8 cellular contexts compared by ENCODE assay signal in the genomic region with DNA sequence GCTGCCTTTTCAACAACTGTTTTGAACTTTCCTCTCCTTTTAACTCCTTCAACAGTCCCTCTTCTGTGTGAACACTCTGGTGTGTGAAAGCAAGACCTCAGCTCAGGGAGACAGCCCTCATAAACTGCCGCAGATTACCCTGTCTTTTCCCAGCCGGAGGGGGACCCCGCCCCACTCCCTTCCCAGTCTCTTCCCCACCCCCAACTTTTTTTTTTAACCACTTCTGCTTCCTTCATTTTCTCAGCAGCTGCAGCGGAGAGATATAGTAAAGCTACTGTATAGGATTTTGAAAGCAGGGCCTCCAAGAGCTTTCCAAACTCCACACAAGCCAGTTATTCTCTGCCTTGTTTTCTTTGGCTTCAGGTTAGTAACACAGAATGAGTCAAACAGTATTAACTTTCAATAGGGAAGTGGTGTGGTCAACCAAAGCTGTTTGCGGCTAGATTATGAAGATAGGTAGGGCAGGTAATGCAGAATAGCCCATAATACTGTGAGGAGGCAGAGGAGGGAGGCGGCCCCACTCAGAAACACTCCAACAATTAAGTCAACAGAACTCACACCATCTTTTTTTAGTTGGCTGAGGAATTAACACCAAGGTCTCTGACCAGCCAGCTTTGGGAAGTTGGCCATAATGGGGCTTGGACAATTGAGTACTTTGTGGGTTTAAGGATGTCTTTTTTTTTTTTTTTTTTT.
DNase-seq lines count a peak whose midpoint lies in the region; ATAC-seq lines count a peak whose summit lies in the region.

No MANE protein-coding gene starts in this region.

- H3K4me3 Mint-ChIP-seq in CD4-positive, CD25-positive, alpha-beta regulatory T cell: peak overlapping the region; percentile 4 to 68 (median 59)

- DNase-seq in CD4-positive, CD25-positive, alpha-beta regulatory T cell: peak; percentile 17 to 72 (median 58)
- DNase-seq in GM19240 (ENCODE audit: insufficient read length, low spot score): peak; percentile 40
- DNase-seq in SIG-M5 treated with dmso at 0.1 percent for 504 hours (lab: John Stamatoyannopoulos, UW; ENCODE audit: unreplicated experiment): peak; percentile 58
- DNase-seq in dermis blood vessel endothelial cell: peak; percentile 72
- peak; percentile 71 for DNase-seq in non-pigmented ciliary epithelial cell (ENCODE audit: low read depth)
- no peak for DNase-seq in DMS 273 treated with DMSO at 0.1 percent for 48 hours (lab: John Stamatoyannopoulos, UW)
- no peak for DNase-seq in hippocampal formation (lab: John Stamatoyannopoulos, UW)

- no peaks in the 10 kb centered on the region for H3K27me3 ChIP-seq in CD4-positive, CD25-positive, alpha-beta regulatory T cell (ENCODE audit: control insufficient read depth, insufficient read depth, low read length)

- peaks cover 22 to 48% (median 34%) of the 10 kb centered on the region in 4 donors for H3K4me1 Mint-ChIP-seq in CD4-positive, CD25-positive, alpha-beta regulatory T cell

- H3K27ac ChIP-seq in CD4-positive, CD25-positive, alpha-beta regulatory T cell (ENCODE audit: insufficient read depth, low read length, poor library complexity, severe bottlenecking): no peak overlapping the region

- peak; percentile 55 to 65 for ATAC-seq in CD4-positive, CD25-positive, alpha-beta regulatory T cell (ENCODE audit: low read depth in 2 of 2)
- peak; percentile 76 for ATAC-seq in HG03196 (IDR thresholded peaks at IDR 0.05; ENCODE audit: unreplicated experiment)

- H3K36me3 Mint-ChIP-seq in CD4-positive, CD25-positive, alpha-beta regulatory T cell: peaks cover 39% of the 10 kb centered on the region

- peak overlapping the region; percentile 10 to 87 (median 86) for H3K27ac Mint-ChIP-seq in CD4-positive, CD25-positive, alpha-beta regulatory T cell

- no peaks in the 10 kb centered on the region for H3K9me3 Mint-ChIP-seq in CD4-positive, CD25-positive, alpha-beta regulatory T cell

- no peaks in the 10 kb centered on the region for H3K9me3 ChIP-seq in CD4-positive, CD25-positive, alpha-beta regulatory T cell (ENCODE audit: control insufficient read depth in 2 of 2, low read length in 2 of 2)

- peak overlapping the region; percentile 8 for H3K4me3 ChIP-seq in CD4-positive, CD25-positive, alpha-beta regulatory T cell (ENCODE audit: low read depth, low read length)

- peaks cover 53% of the 10 kb centered on the region for H3K36me3 ChIP-seq in CD4-positive, CD25-positive, alpha-beta regulatory T cell (ENCODE audit: control insufficient read depth, insufficient read depth, low read length)

- H3K4me1 ChIP-seq in CD4-positive, CD25-positive, alpha-beta regulatory T cell (ENCODE audit: control insufficient read depth, insufficient read depth, low read length, poor library complexity, severe bottlenecking): peaks cover 26% of the 10 kb centered on the region

- no peaks in the 10 kb centered on the region for H3K27me3 Mint-ChIP-seq in CD4-positive, CD25-positive, alpha-beta regulatory T cell

Comparison
In these comparisons a context has a peak if more than half of its experiments do, and no peak if none do; other contexts are left out.
1. DNase-seq: peak in CD4-positive, CD25-positive, alpha-beta regulatory T cell (3 of 3), GM19240 (single experiment), SIG-M5 treated with dmso at 0.1 percent for 504 hours (single experiment), dermis blood vessel endothelial cell (single experiment) and non-pigmented ciliary epithelial cell (single experiment); none in DMS 273 treated with DMSO at 0.1 percent for 48 hours (single experiment) and hippocampal formation (0 of 2).